In genomic region chr11:315051-315481, GRCh38 we compare ENCODE assay signal across 11 cellular contexts. TPM values are rescaled to one million over a fixed set of nuclear protein-coding genes. Genes with fewer than 3 reads are reported as not detected.
DNase-seq lines count a peak whose midpoint lies in the region; ATAC-seq and TF ChIP-seq lines count a peak whose summit lies in the region.
"Had no signal": no experiment of that assay in that cellular context is flagged by ENCODE, and none has a peak within 500 bp of the region (broad histone marks: within the 10 kb centered on the region; RNA-seq: fewer than 3 reads in every experiment).

No MANE protein-coding gene starts in this region.

- ATAC-seq in upper lobe of left lung (ENCODE audit: low FRiP score in 2 of 2): no peak
- no peak for ATAC-seq in GM18907 (IDR thresholded peaks at IDR 0.05; ENCODE audit: unreplicated experiment)

- H3K4me1 ChIP-seq in mesodermal cell (ENCODE audit: control insufficient read depth, insufficient read depth, low read length, poor library complexity, severe bottlenecking) (peaks cover 36% of the 10 kb centered on the region), upper lobe of left lung (peaks cover 42 to 61% (median 46%) of the 10 kb centered on the region in 4 donors)

- H3K9me3 Mint-ChIP-seq in activated naive CD4-positive, alpha-beta T cell treated with anti-CD3 and anti-CD28 coated beads for 36 hours: no peaks in the 10 kb centered on the region

- no peak for TF ChIP-seq EP300 in upper lobe of left lung (IDR thresholded peaks at IDR 0.05)

- peak; percentile 50 for DNase-seq in activated naive CD4-positive, alpha-beta T cell treated with anti-CD3 and anti-CD28 coated beads for 36 hours
- no peak for DNase-seq in activated naive CD4-positive, alpha-beta T cell treated with Interleukin-2 at 50 U/mL for 16 hours
- no peak for DNase-seq in upper lobe of left lung
- no peak for DNase-seq in superior temporal gyrus (ENCODE audit: extremely low spot score)
- no peak for DNase-seq in iPS-NIHi7 (ENCODE audit: extremely low spot score)

- H3K27me3 ChIP-seq in upper lobe of left lung: peaks cover 0 to 9% (median 0%) of the 10 kb centered on the region in 4 donors

- H3K27ac ChIP-seq in cingulate gyrus (ENCODE audit: low read depth, low read length): peak overlapping the region; percentile 54
- no peak overlapping the region for H3K27ac ChIP-seq in mesodermal cell (ENCODE audit: low read depth, low read length, severe bottlenecking)
- H3K27ac ChIP-seq in upper lobe of left lung: peak overlapping the region; percentile 85 to 97 (median 94)
- H3K27ac ChIP-seq: C4-2B had no signal

- peaks cover 43% of the 10 kb centered on the region for H3K36me3 Mint-ChIP-seq in activated naive CD4-positive, alpha-beta T cell treated with anti-CD3 and anti-CD28 coated beads for 36 hours (ENCODE audit: low read depth)

- TF ChIP-seq POLR2A in upper lobe of left lung (IDR thresholded peaks at IDR 0.05): no peak

- H3K4me3 ChIP-seq in mesodermal cell (ENCODE audit: extremely low read depth, insufficient read depth, low read length, poor library complexity, severe bottlenecking) (peak overlapping the region; percentile 28), upper lobe of left lung (peak overlapping the region; percentile 42 to 67 (median 47))

- peak overlapping the region; percentile 93 for H3K4me3 Mint-ChIP-seq in activated naive CD4-positive, alpha-beta T cell treated with anti-CD3 and anti-CD28 coated beads for 36 hours

- peaks cover 24% of the 10 kb centered on the region for H3K4me1 Mint-ChIP-seq in activated naive CD4-positive, alpha-beta T cell treated with anti-CD3 and anti-CD28 coated beads for 36 hours (ENCODE audit: low read depth)

- H3K9me3 ChIP-seq in mesodermal cell (ENCODE audit: control insufficient read depth, low read length) (no peaks in the 10 kb centered on the region), upper lobe of left lung (no peaks in the 10 kb centered on the region)

- intact Hi-C loops in activated naive CD4-positive, alpha-beta T cell treated with anti-CD3 and anti-CD28 coated beads for 36 hours (cut with micrococcal nuclease): loop anchor here (10.0 kb wide), 1 partner anchor 480 kb away; the partner anchor contains the start of genes CEND1 and SLC25A22

- H3K27ac Mint-ChIP-seq in activated naive CD4-positive, alpha-beta T cell treated with anti-CD3 and anti-CD28 coated beads for 36 hours: peak overlapping the region; percentile 95

- H3K36me3 ChIP-seq in mesodermal cell (ENCODE audit: control insufficient read depth, insufficient read depth, low read length): no peaks in the 10 kb centered on the region
- H3K36me3 ChIP-seq in upper lobe of left lung: peaks cover 0 to 4% (median 0%) of the 10 kb centered on the region in 4 donors

- H3K27me3 Mint-ChIP-seq in activated naive CD4-positive, alpha-beta T cell treated with anti-CD3 and anti-CD28 coated beads for 36 hours (ENCODE audit: low read depth): no peaks in the 10 kb centered on the region

- WGBS in mesodermal cell (ENCODE audit: insufficient coverage in 2 of 2), 2 experiments: 44 to 56% methylated on average over 7 to 9 of the region's 9 CpGs
- 40 to 63% methylated on average over 2 to 9 of the region's 9 CpGs for WGBS in upper lobe of left lung, 2 donors

- TF ChIP-seq CTCF in upper lobe of left lung (IDR thresholded peaks at IDR 0.05): no peak

- CTCF ChIA-PET in activated naive CD4-positive, alpha-beta T cell treated with anti-CD3 and anti-CD28 coated beads for 36 hours (lab: Charles Lee): interaction anchor here (1.0 to 1.2 kb wide), 2 partner anchors 10 to 40 kb away, joined by 4 to 7 read pairs; no protein-coding TSS in a partner anchor

RNA-seq across cellular contexts. Expression of gene IFITM1, which starts 1.2 kb away (rescaled TPM):
- total RNA-seq in activated naive CD4-positive, alpha-beta T cell treated with anti-CD3 and anti-CD28 coated beads for 36 hours: 100 to 1,000 TPM; 359 to 378 TPM
- 94.2 TPM for polyA plus RNA-seq in mesodermal cell (2013, experiment 1 of 2)
- 72.8 TPM for polyA plus RNA-seq in mesodermal cell (2013, experiment 2 of 2)
- 100 to 1,000 TPM in 1 of 6 donors, 10 to 100 TPM in 5; 16.8 to 119 (median 74.5) TPM for total RNA-seq in upper lobe of left lung

RNA-seq across cellular contexts. Expression of gene IFITM3, which starts 5.6 kb away (rescaled TPM):
- total RNA-seq in activated naive CD4-positive, alpha-beta T cell treated with anti-CD3 and anti-CD28 coated beads for 36 hours: 10 to 100 TPM; 54.5 to 56.6 TPM
- 311 TPM for polyA plus RNA-seq in mesodermal cell (2013, experiment 1 of 2)
- polyA plus RNA-seq in mesodermal cell (2013, experiment 2 of 2): 240 TPM
- 100 to 1,000 TPM; 132 to 860 (median 360) TPM for total RNA-seq in upper lobe of left lung

RNA-seq across cellular contexts. Expression of gene IFITM2, which starts 7.5 kb away (rescaled TPM):
- 100 to 1,000 TPM; 760 to 802 TPM for total RNA-seq in activated naive CD4-positive, alpha-beta T cell treated with anti-CD3 and anti-CD28 coated beads for 36 hours
- 207 TPM for polyA plus RNA-seq in mesodermal cell (2013, experiment 1 of 2)
- polyA plus RNA-seq in mesodermal cell (2013, experiment 2 of 2): 159 TPM
- 100 to 1,000 TPM; 113 to 704 (median 271) TPM for total RNA-seq in upper lobe of left lung

RNA-seq across cellular contexts. Expression of gene IFITM5, which starts 15.7 kb away (rescaled TPM):
- not detected for total RNA-seq in activated naive CD4-positive, alpha-beta T cell treated with anti-CD3 and anti-CD28 coated beads for 36 hours
- polyA plus RNA-seq in mesodermal cell (2013, experiment 1 of 2): not detected
- not detected for polyA plus RNA-seq in mesodermal cell (2013, experiment 2 of 2)
- not detected for total RNA-seq in upper lobe of left lung
- total RNA-seq: NCI-H460, sciatic nerve had no signal

RNA-seq across cellular contexts. Expression of gene PGGHG, which starts 26.1 kb away (rescaled TPM):
- total RNA-seq in activated naive CD4-positive, alpha-beta T cell treated with anti-CD3 and anti-CD28 coated beads for 36 hours: 100 to 1,000 TPM in 1 of 2 experiments, 10 to 100 TPM in 1; 99.6 to 101 TPM
- 50.3 TPM for polyA plus RNA-seq in mesodermal cell (2013, experiment 1 of 2)
- polyA plus RNA-seq in mesodermal cell (2013, experiment 2 of 2): 38.8 TPM
- 100 to 1,000 TPM in 2 of 6 donors, 10 to 100 TPM in 4; 34.1 to 535 (median 65.2) TPM for total RNA-seq in upper lobe of left lung
